In the genomic region with DNA sequence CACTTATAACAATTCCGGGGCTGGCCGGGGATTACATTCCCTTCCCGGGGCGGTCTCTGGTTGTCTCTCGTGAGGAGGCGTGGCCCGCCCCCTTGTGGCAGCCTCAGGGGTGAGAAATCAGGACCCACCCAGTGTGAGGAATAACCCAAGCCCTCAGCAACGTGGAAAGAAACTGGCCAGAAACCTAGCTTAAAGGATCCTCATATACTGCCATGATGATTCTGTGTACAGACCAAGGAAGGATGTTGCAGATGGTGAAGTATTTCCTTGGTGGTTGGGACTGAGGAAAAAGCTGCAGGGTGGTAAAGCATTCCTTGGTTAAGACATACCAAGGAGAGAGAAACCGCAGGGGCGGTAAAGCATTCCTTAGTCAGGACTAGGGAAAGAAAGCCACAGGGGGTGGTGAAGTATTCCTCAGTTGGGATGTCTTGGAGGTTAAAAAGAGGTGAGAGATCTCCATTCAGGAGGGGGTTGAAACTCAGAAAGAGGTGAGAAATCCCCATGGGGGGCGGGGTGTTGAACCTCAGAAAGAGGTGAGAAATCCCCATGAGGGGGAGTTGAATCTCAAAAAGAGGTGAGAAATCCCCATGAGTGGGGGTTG, we compare ENCODE assay signal across 8 cellular contexts.
DNase-seq lines count a peak whose midpoint lies in the region; ATAC-seq and TF ChIP-seq lines count a peak whose summit lies in the region.

No MANE protein-coding gene starts in this region.

- H3K4me3 ChIP-seq in HUES64 (ENCODE audit: low read length): peak overlapping the region; percentile 2; the same call in 1 of the 2 replicates
- H3K4me3 ChIP-seq in ectodermal cell (ENCODE audit: insufficient read depth, low read depth, low read length): no peak overlapping the region

- WGBS in HUES64: 16% methylated on average over 11 of the region's 11 CpGs
- 30 to 33% methylated on average over 11 of the region's 11 CpGs for WGBS in ectodermal cell, 2 experiments

- H3K4me1 ChIP-seq in HUES64 (ENCODE audit: insufficient read depth, low read length) (peaks cover 50% of the 10 kb centered on the region), ectodermal cell (ENCODE audit: control insufficient read depth, insufficient read depth, low read length) (peaks cover 14% of the 10 kb centered on the region)

- H3K9me3 ChIP-seq in HUES64 (ENCODE audit: insufficient read depth, low read depth, low read length) (no peaks in the 10 kb centered on the region), ectodermal cell (ENCODE audit: control insufficient read depth, low read length) (no peaks in the 10 kb centered on the region)

- H3K9ac ChIP-seq in HUES64 (ENCODE audit: low read depth, low read length): peak overlapping the region; percentile 17; the same call in 1 of the 2 replicates

- no peaks in the 10 kb centered on the region for H3K27me3 Mint-ChIP-seq in osteocyte (ENCODE audit: unreplicated experiment)

- H3K27ac ChIP-seq in HUES64 (ENCODE audit: low read depth, low read length) (peak overlapping the region; percentile 72; the same call in 1 of the 2 replicates), ectodermal cell (ENCODE audit: insufficient read depth, low read depth, low read length, poor library complexity, severe bottlenecking) (peak overlapping the region; percentile 3)

- peak overlapping the region; percentile 80 for H3K27ac Mint-ChIP-seq in osteocyte (ENCODE audit: unreplicated experiment)

- no peak for ATAC-seq in HG03159 (IDR thresholded peaks at IDR 0.05; ENCODE audit: unreplicated experiment)
- ATAC-seq in HG02642 (IDR thresholded peaks at IDR 0.05; ENCODE audit: poor library complexity, unreplicated experiment): no peak
- ATAC-seq in GM21367 (IDR thresholded peaks at IDR 0.05; ENCODE audit: unreplicated experiment): no peak

- peak overlapping the region; percentile 27 for H3K4me3 Mint-ChIP-seq in osteocyte (ENCODE audit: unreplicated experiment)

- H3K4me1 Mint-ChIP-seq in osteocyte (ENCODE audit: unreplicated experiment): peaks cover 15% of the 10 kb centered on the region

- H3K36me3 ChIP-seq in HUES64 (ENCODE audit: insufficient read depth, low read length) (no peaks in the 10 kb centered on the region), ectodermal cell (ENCODE audit: control insufficient read depth, insufficient read depth, low read length) (no peaks in the 10 kb centered on the region)

- H3K9me3 Mint-ChIP-seq in osteocyte (ENCODE audit: unreplicated experiment): no peaks in the 10 kb centered on the region

- H3K27me3 ChIP-seq in HUES64 (ENCODE audit: insufficient read depth, low read length): peaks cover 11% of the 10 kb centered on the region
- no peaks in the 10 kb centered on the region for H3K27me3 ChIP-seq in ectodermal cell (ENCODE audit: control insufficient read depth, insufficient read depth, low read length, poor library complexity, severe bottlenecking)

- peak; percentile 58 for TF ChIP-seq CTCF in osteocyte (IDR thresholded peaks at IDR 0.05)

- peak; percentile 72 for DNase-seq in Daoy (ENCODE audit: low read depth)
- no peak for DNase-seq in osteocyte (ENCODE audit: extremely low spot score, unreplicated experiment)
- DNase-seq in ureter (ENCODE audit: low spot score): no peak

- no peaks in the 10 kb centered on the region for H3K36me3 Mint-ChIP-seq in osteocyte (ENCODE audit: unreplicated experiment)
